Comparison of ENCODE assay signal across 8 cellular contexts in genomic region chr9:19379283-19379682, GRCh38. TPM values are rescaled to one million over a fixed set of nuclear protein-coding genes. Genes with fewer than 3 reads are reported as not detected.
DNase-seq lines count a peak whose midpoint lies in the region; ATAC-seq, FAIRE-seq and TF ChIP-seq lines count a peak whose summit lies in the region.

No MANE protein-coding gene starts in this region.

- TF ChIP-seq CTCF in NB4 (IDR thresholded peaks at IDR 0.05; ENCODE audit: low read depth, low read length) (no peak), coronary artery (IDR thresholded peaks at IDR 0.05) (no peak)

- peaks cover 0 to 9% (median 0%) of the 10 kb centered on the region in 9 donors for H3K9me3 Mint-ChIP-seq in naive thymus-derived CD8-positive, alpha-beta T cell

- peak overlapping the region; percentile 97 to 99 (median 99) for H3K27ac Mint-ChIP-seq in naive thymus-derived CD8-positive, alpha-beta T cell

- FAIRE-seq in frontal cortex (lab: Jason Lieb, UNC), result no peak

- H3K36me3 ChIP-seq in BLaER1 treated with 17β-estradiol and CSF1 and Interleukin-3, amounts not matched to agents 10 nM and 100 nM, result peaks cover 50 to 54% (median 53%) of the 10 kb centered on the region in 11 experiments

- peak overlapping the region; percentile 65 to 94 (median 86) for H3K4me3 ChIP-seq in BLaER1 treated with 17β-estradiol and CSF1 and Interleukin-3, amounts not matched to agents 10 nM and 100 nM
- H3K4me3 ChIP-seq in NB4 (ENCODE audit: low read depth, low read length) (peak overlapping the region; percentile 87), coronary artery (peak overlapping the region; percentile 85)

- H4K20me1 ChIP-seq in BLaER1 treated with 17β-estradiol and CSF1 and Interleukin-3, amounts not matched to agents 10 nM and 100 nM, result peaks cover 49 to 56% (median 52%) of the 10 kb centered on the region in 11 experiments

- DNase-seq in NB4 (ENCODE audit: low read depth) (peak; percentile 46), coronary artery (ENCODE audit: low spot score) (no peak), 8988T (no peak), frontal cortex (ENCODE audit: low spot score in 2 of 2) (no peak), middle frontal gyrus (ENCODE audit: extremely low spot score, low spot score) (no peak)
- peak in 1 of 10 donors; percentile 3 for DNase-seq in naive thymus-derived CD8-positive, alpha-beta T cell
- DNase-seq in stimulated activated CD4-positive, alpha-beta T cell treated with anti-CD3 and anti-CD28 coated beads, Interleukin-1b, Interleukin-23, amount 100 ng/mL, for 48 hours, result no peak

- peaks cover 23 to 56% (median 41%) of the 10 kb centered on the region in 4 donors for H3K4me1 Mint-ChIP-seq in naive thymus-derived CD8-positive, alpha-beta T cell

- H3K27ac ChIP-seq in BLaER1 treated with 17β-estradiol and CSF1 and Interleukin-3, amounts not matched to agents 10 nM and 100 nM, result peak overlapping the region; percentile 81 to 99 (median 97)
- H3K27ac ChIP-seq in coronary artery, result peak overlapping the region; percentile 79 to 97

- H3K4me2 ChIP-seq in BLaER1 treated with 17β-estradiol and CSF1 and Interleukin-3, amounts not matched to agents 10 nM and 100 nM, result peak overlapping the region; percentile 85 to 96 (median 92)

- no peak for TF ChIP-seq POLR2A in NB4 (IDR thresholded peaks at IDR 0.05; ENCODE audit: extremely low read depth, insufficient read length)

- no peaks in the 10 kb centered on the region for H3K27me3 ChIP-seq in BLaER1 treated with 17β-estradiol and CSF1 and Interleukin-3, amounts not matched to agents 10 nM and 100 nM

- H3K4me3 Mint-ChIP-seq in naive thymus-derived CD8-positive, alpha-beta T cell, result peak overlapping the region; percentile 93 to 99 (median 97)

- POLR2A ChIA-PET in naive thymus-derived CD8-positive, alpha-beta T cell (lab: Charles Lee), result interaction anchor here (0.9 to 2.3 kb wide), 12 partner anchors 11 to 351 kb away, joined by 3 to 32 read pairs (median 6); partner anchors contain the start of genes ACER2, DENND4C and RRAGA

- H3K36me3 Mint-ChIP-seq in naive thymus-derived CD8-positive, alpha-beta T cell, result peaks cover 0 to 53% (median 27%) of the 10 kb centered on the region in 3 donors

- ATAC-seq in naive thymus-derived CD8-positive, alpha-beta T cell, result no peak

- no peaks in the 10 kb centered on the region; a peak in 2 of 22 replicates for H3K9me3 ChIP-seq in BLaER1 treated with 17β-estradiol and CSF1 and Interleukin-3, amounts not matched to agents 10 nM and 100 nM (replicated peaks in 1 of 11)

- no peaks in the 10 kb centered on the region for H3K27me3 Mint-ChIP-seq in naive thymus-derived CD8-positive, alpha-beta T cell

- H3K4me1 ChIP-seq in BLaER1 treated with 17β-estradiol and CSF1 and Interleukin-3, amounts not matched to agents 10 nM and 100 nM, result peaks cover 18 to 41% (median 28%) of the 10 kb centered on the region in 10 experiments

- H3K9ac ChIP-seq in BLaER1 treated with 17β-estradiol and CSF1 and Interleukin-3, amounts not matched to agents 10 nM and 100 nM, result peak overlapping the region; percentile 91 to 99 (median 97)

RNA-seq across cellular contexts. Expression of gene RPS6, which starts 0.8 kb away (rescaled TPM):
- total RNA-seq in naive thymus-derived CD8-positive, alpha-beta T cell, result 1,000 to 10,000 TPM; 4,259 to 4,314 TPM
- 1,000 to 10,000 TPM; 3,702 to 4,381 (median 4,381) TPM for polyA plus RNA-seq in naive thymus-derived CD8-positive, alpha-beta T cell
- total RNA-seq in frontal cortex, result 1,234 TPM

RNA-seq across cellular contexts. Expression of gene ACER2, which starts 29.5 kb away (rescaled TPM):
- total RNA-seq in naive thymus-derived CD8-positive, alpha-beta T cell, result 1 to 10 TPM; 4.5 to 5.5 TPM
- polyA plus RNA-seq in naive thymus-derived CD8-positive, alpha-beta T cell, result 1 to 10 TPM in 1 of 3 donors, under 1 TPM in 2; 0.51 to 1.2 (median 0.80) TPM
- total RNA-seq in frontal cortex, result 11.0 TPM
